Comparison of ENCODE assay signal across 8 cellular contexts in the genomic region with DNA sequence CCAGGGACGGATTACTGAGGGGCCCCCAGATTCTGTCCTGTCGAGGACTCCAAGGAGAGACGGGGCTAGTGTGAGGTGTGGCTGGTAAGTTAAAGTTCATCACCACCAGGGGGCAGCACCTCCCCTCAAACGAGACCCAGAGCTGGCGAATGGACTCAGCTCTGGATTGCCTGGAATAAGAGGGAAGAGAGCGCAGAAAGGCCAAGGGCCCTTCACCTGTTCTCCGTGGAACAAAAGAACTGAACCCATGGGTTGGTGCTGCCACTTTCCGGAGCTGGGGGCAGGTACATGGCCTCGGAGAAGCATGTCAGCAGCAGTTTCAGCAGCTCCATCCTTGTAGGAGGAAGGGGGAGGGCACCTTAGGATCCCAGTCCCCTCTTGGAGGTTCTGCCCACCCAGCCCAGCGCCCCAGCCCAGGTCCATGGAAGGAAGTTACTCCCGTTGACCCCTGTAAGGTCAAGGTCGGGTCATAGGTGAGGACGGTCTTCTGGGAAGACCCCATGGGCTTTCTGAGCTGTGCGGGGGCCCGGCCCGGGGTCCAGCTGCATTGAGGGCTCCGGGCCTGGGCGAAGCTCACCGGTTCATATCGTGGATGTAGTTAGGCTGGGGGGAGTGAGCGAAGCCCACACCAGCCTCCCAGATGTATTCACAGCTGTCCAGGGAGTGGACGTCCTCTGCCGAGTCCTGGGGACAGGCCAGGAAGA. TPM values are rescaled to one million over a fixed set of nuclear protein-coding genes. Genes with fewer than 3 reads are reported as not detected.
DNase-seq lines count a peak whose midpoint lies in the region; ATAC-seq and TF ChIP-seq lines count a peak whose summit lies in the region.

No MANE protein-coding gene starts in this region.

- ATAC-seq in HG02970 (IDR thresholded peaks at IDR 0.05; ENCODE audit: low FRiP score, unreplicated experiment) (no peak), HG03159 (IDR thresholded peaks at IDR 0.05; ENCODE audit: unreplicated experiment) (no peak)

- no peaks in the 10 kb centered on the region for H3K27me3 ChIP-seq in left ventricle myocardium inferior (ENCODE audit: low read depth)

- peak; percentile 62 for TF ChIP-seq CTCF in GM12874 (IDR thresholded peaks at IDR 0.05; ENCODE audit: insufficient read depth, low read depth, low read length)
- peak; percentile 82 for TF ChIP-seq CTCF in left ventricle myocardium inferior (IDR thresholded peaks at IDR 0.05; ENCODE audit: borderline replicate concordance)

- DNase-seq in NCI-H187 (lab: John Stamatoyannopoulos, UW) (peak; percentile 60 to 73), T-helper 2 cell (peak; percentile 65 to 78 (median 75)), amygdala (lab: John Stamatoyannopoulos, UW) (peak in 54 of 56 donors; percentile 30 to 92 (median 70)), left ventricle myocardium inferior (peak; percentile 88), retina (peak; percentile 83)

- H3K4me1 ChIP-seq in left ventricle myocardium inferior: peaks cover 4% of the 10 kb centered on the region

- no peak overlapping the region for H3K4me3 ChIP-seq in left ventricle myocardium inferior

- no peaks in the 10 kb centered on the region for H3K9me3 ChIP-seq in left ventricle myocardium inferior (replicated peaks)

- no peak overlapping the region for H3K27ac ChIP-seq in left ventricle myocardium inferior (replicated peaks)

- peaks cover under 1% of the 10 kb centered on the region for H3K36me3 ChIP-seq in left ventricle myocardium inferior

- intact Hi-C loops in left ventricle myocardium inferior (cut with micrococcal nuclease): no loop called here

RNA-seq across cellular contexts. Expression of a gene that starts 10.8 kb away (rescaled TPM):
- total RNA-seq in left ventricle myocardium inferior: 7.2 TPM

RNA-seq across cellular contexts. Expression of a gene that starts 25.6 kb away (rescaled TPM):
- total RNA-seq in left ventricle myocardium inferior: 17.4 TPM

RNA-seq across cellular contexts. Expression of a gene that starts 26.1 kb away (rescaled TPM):
- total RNA-seq in left ventricle myocardium inferior: not detected

RNA-seq across cellular contexts. Expression of a gene that starts 37.7 kb away (rescaled TPM):
- total RNA-seq in left ventricle myocardium inferior: not detected

RNA-seq across cellular contexts. Expression of a gene that starts 38.8 kb away (rescaled TPM):
- not detected for total RNA-seq in left ventricle myocardium inferior
